In the genomic region with DNA sequence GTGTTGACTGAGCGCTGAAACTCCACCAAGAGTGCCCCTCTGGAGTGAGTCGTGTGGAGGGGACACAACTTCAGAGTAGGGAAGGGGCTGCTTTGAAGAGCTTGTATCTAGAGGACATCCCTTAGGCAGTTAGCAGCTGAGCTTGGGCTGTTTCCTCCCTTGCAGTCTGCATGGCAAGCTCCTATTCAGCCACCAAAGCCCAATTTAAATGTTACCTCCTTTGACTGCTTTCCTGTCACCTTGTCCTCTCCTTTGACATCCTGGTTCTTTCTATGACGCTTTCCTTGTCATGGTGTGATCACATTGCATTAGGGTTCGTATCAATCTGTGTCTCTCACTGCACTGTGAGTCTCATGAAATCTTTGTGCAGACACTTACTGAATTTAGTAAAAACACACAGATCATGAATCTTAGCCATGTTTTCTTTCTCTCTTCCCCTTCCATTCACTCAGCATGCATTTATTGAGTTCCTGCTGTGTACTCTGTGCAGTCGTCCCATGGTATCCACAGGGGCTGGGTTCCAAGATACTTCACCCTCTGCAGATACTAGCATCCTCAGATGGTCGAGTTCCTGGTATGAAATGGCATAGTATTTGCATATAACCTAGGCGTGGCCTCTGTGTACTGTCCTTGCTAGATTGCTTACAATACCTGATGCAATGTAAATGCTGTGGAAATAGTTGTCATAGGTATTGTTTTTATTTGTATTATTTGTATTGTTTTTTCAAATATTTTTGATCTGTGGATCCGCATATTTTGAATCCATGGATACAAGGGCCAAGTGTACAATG, we compare ENCODE assay signal across 1 cellular context.
TF ChIP-seq lines count a peak whose summit lies in the region.

No MANE protein-coding gene starts in this region.

TF ChIP-seq in H1, 55 proteins besides CTCF, POLR2A, EP300 and RAD21 (continued from another document):
- no peak for TF ChIP-seq CHD7 (IDR thresholded peaks at IDR 0.05; ENCODE audit: insufficient replicate concordance, low read length)
- TF ChIP-seq RFX5 (IDR thresholded peaks at IDR 0.05; ENCODE audit: borderline replicate concordance, low read depth, low read length): no peak
- no peak for TF ChIP-seq JUN (IDR thresholded peaks at IDR 0.05; ENCODE audit: low read depth, low read length)
- no peak for TF ChIP-seq SP4 (IDR thresholded peaks at IDR 0.05; ENCODE audit: low read length)
- TF ChIP-seq SIRT6 (IDR thresholded peaks at IDR 0.05; ENCODE audit: low read length): no peak
